ENCODE assay signal across 8 cellular contexts in the genomic region with DNA sequence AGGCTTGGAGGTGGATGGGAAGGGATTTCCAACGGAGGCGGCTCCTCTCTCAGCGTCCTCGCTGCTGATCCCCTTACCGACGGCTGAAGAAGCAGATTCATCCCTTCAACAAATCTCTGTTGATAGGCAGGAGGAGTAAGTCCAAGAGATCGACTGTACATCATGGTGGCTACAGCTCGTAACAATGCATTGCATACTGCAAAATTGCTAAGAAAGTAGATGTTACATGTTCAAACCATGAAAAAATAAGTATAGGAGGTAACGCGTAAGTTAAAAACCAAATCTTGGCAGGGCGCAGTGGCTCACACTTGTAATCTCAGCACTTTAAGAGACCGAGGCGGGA. TPM values are rescaled to one million over a fixed set of nuclear protein-coding genes. Genes with fewer than 3 reads are reported as not detected.
DNase-seq lines count a peak whose midpoint lies in the region; ATAC-seq, FAIRE-seq and TF ChIP-seq lines count a peak whose summit lies in the region.

No MANE protein-coding gene starts in this region.

- no peaks in the 10 kb centered on the region for H4K20me1 ChIP-seq in HepG2 (ENCODE audit: insufficient read depth, low read length)

- TF ChIP-seq EP300 in HepG2 (IDR thresholded peaks at IDR 0.05; ENCODE audit: low read depth in 2 of 2, low read length in 2 of 2): no peak
- TF ChIP-seq EP300 in HepG2 (CRISPR knock-in tag; IDR thresholded peaks at IDR 0.05; ENCODE audit: borderline replicate concordance): no peak

- 73% methylated on average over 9 of the region's 13 CpGs for WGBS in HepG2 (ENCODE audit: low lambda C conversion rate)
- 38% methylated on average over 13 of the region's 13 CpGs for WGBS in right lobe of liver (ENCODE audit: insufficient coverage, low coverage, low lambda C conversion rate, missing lambda C conversion rate)

- H3K9ac ChIP-seq in HepG2 (ENCODE audit: insufficient read depth, low read depth, low read length): no peak overlapping the region

- no peak for FAIRE-seq in HepG2 (lab: Jason Lieb, UNC)

- H3K36me3 Mint-ChIP-seq in activated CD4-positive, alpha-beta memory T cell treated with anti-CD3 and anti-CD28 coated beads for 36 hours: peaks cover 14% of the 10 kb centered on the region
- peaks cover 16% of the 10 kb centered on the region for H3K36me3 Mint-ChIP-seq in memory B cell

- in situ Hi-C loops in HepG2 (cut with HindIII; ENCODE audit: extremely low pct_ligation_motif_present, low pct_unique_long_range_greater_than_20kb): no loop called here

- peaks cover 9% of the 10 kb centered on the region for H3K27me3 Mint-ChIP-seq in activated CD4-positive, alpha-beta memory T cell treated with anti-CD3 and anti-CD28 coated beads for 36 hours
- no peaks in the 10 kb centered on the region for H3K27me3 Mint-ChIP-seq in memory B cell

- TF ChIP-seq RAD21 in HepG2 (CRISPR knock-in tag; IDR thresholded peaks at IDR 0.05): no peak

- H3K9me3 ChIP-seq in HepG2 (ENCODE audit: low read length) (no peaks in the 10 kb centered on the region), right lobe of liver (no peaks in the 10 kb centered on the region), vagina (no peaks in the 10 kb centered on the region)

- no peak overlapping the region for H3K4me2 ChIP-seq in HepG2 (ENCODE audit: low read depth, low read length)

- TF ChIP-seq POLR2A in HepG2 (IDR thresholded peaks at IDR 0.05; ENCODE audit: insufficient read depth in 1 of 2, low read depth in 2 of 2, low read length in 2 of 2) (no peak), right lobe of liver (IDR thresholded peaks at IDR 0.05) (no peak), vagina (IDR thresholded peaks at IDR 0.05) (no peak)

- ATAC-seq in HepG2: no peak
- ATAC-seq in right lobe of liver: no peak
- no peak for ATAC-seq in memory B cell (ENCODE audit: low read depth)

- H3K4me1 ChIP-seq in HepG2 (ENCODE audit: insufficient read depth, low read length) (peaks cover 7% of the 10 kb centered on the region), right lobe of liver (peaks cover 0 to 7% (median 0%) of the 10 kb centered on the region in 4 donors), vagina (peaks cover 13% of the 10 kb centered on the region)

- POLR2A ChIA-PET in HepG2 (lab: Yijun Ruan, JAX): interaction anchor here (1.4 kb wide), 1 partner anchor 45 kb away, joined by 4 read pairs; the partner anchor contains the start of gene THOP1
- POLR2A ChIA-PET in activated CD4-positive, alpha-beta memory T cell treated with anti-CD3 and anti-CD28 coated beads for 36 hours (lab: Charles Lee): no interaction called here

- H3K36me3 ChIP-seq in HepG2 (replicated peaks in 1 of 2; ENCODE audit: control insufficient read depth in 1 of 2, insufficient read depth in 2 of 2, low read length in 2 of 2) (peaks cover 4 to 17% of the 10 kb centered on the region in 2 experiments; a peak in 3 of 5 replicates), right lobe of liver (peaks cover 0 to 4% (median 0%) of the 10 kb centered on the region in 4 donors), vagina (peaks cover 0 to 9% of the 10 kb centered on the region in 2 donors)

- H3K27ac ChIP-seq in HepG2 (ENCODE audit: extremely low read length, insufficient read depth, low read length): no peak overlapping the region
- H3K27ac ChIP-seq in right lobe of liver: no peak overlapping the region
- no peak overlapping the region for H3K27ac ChIP-seq in vagina

- H3K4me3 ChIP-seq in HepG2 (replicated peaks in 1 of 3; ENCODE audit: insufficient read depth in 1 of 3, low read depth in 2 of 3, low read length in 3 of 3): no peak overlapping the region
- H3K4me3 ChIP-seq in right lobe of liver: peak overlapping the region in 1 of 3 donors; percentile 96
- peak overlapping the region; percentile 80 to 100 for H3K4me3 ChIP-seq in vagina

- no peaks in the 10 kb centered on the region for H3K9me3 Mint-ChIP-seq in activated CD4-positive, alpha-beta memory T cell treated with anti-CD3 and anti-CD28 coated beads for 36 hours
- no peaks in the 10 kb centered on the region for H3K9me3 Mint-ChIP-seq in memory B cell

- DNase-seq in HepG2 (ENCODE audit: low spot score) (no peak), right lobe of liver (no peak), memory B cell (ENCODE audit: low spot score in 2 of 2) (no peak), vagina (ENCODE audit: extremely low spot score in 2 of 2) (no peak), NCI-H1417 (lab: John Stamatoyannopoulos, UW) (no peak), cerebellum (ENCODE audit: low spot score) (no peak), posterior cingulate gyrus (no peak)
- no peak for DNase-seq in activated CD4-positive, alpha-beta memory T cell treated with anti-CD3 and anti-CD28 coated beads for 36 hours

- H3K27ac Mint-ChIP-seq in activated CD4-positive, alpha-beta memory T cell treated with anti-CD3 and anti-CD28 coated beads for 36 hours: no peak overlapping the region
- peak overlapping the region; percentile 60 for H3K27ac Mint-ChIP-seq in memory B cell

- peaks cover 4% of the 10 kb centered on the region for H3K79me2 ChIP-seq in HepG2 (ENCODE audit: insufficient read depth, low read length)

- TF ChIP-seq CTCF in HepG2 (CRISPR knock-in tag; IDR thresholded peaks at IDR 0.05): no peak
- TF ChIP-seq CTCF in right lobe of liver (IDR thresholded peaks at IDR 0.05): no peak
- no peak for TF ChIP-seq CTCF in vagina (IDR thresholded peaks at IDR 0.05)

- intact Hi-C loops in HepG2 (cut with micrococcal nuclease; ENCODE audit: unreplicated experiment) (no loop called here), right lobe of liver (cut with DNase I) (no loop called here), vagina (cut with DNase I) (no loop called here), posterior cingulate gyrus (cut with DNase I) (loop anchor here (5.0 kb wide), 1 partner anchor 38 kb away; the partner anchor contains the start of gene GNG7)
- intact Hi-C loops in activated CD4-positive, alpha-beta memory T cell treated with anti-CD3 and anti-CD28 coated beads for 36 hours (cut with micrococcal nuclease): loop anchor here (1.0 kb wide), 1 partner anchor 43 kb away; the partner anchor contains the start of gene SGTA

- H3K27me3 ChIP-seq in HepG2 (ENCODE audit: control insufficient read depth in 1 of 2, insufficient read depth in 2 of 2, low read length in 2 of 2) (no peaks in the 10 kb centered on the region; a peak in 1 of 5 replicates), right lobe of liver (no peaks in the 10 kb centered on the region), vagina (no peaks in the 10 kb centered on the region)

- peaks cover 12% of the 10 kb centered on the region for H3K4me1 Mint-ChIP-seq in activated CD4-positive, alpha-beta memory T cell treated with anti-CD3 and anti-CD28 coated beads for 36 hours (ENCODE audit: low read depth)
- peaks cover 20% of the 10 kb centered on the region for H3K4me1 Mint-ChIP-seq in memory B cell

- BruUV-seq in HepG2 (replicated peaks; lab: Mats Ljungman, UMichigan): no TSS peak

- CTCF ChIA-PET in HepG2 (lab: Yijun Ruan, JAX; ENCODE audit: low intra/inter-chr PET ratio, low total read pairs): no interaction called here
- CTCF ChIA-PET in activated CD4-positive, alpha-beta memory T cell treated with anti-CD3 and anti-CD28 coated beads for 36 hours (lab: Charles Lee): interaction anchor here (1.5 to 2.0 kb wide), 3 partner anchors 10 to 103 kb away, joined by 4 to 10 read pairs (median 7); no protein-coding TSS in a partner anchor

- no peak overlapping the region for H2AFZ ChIP-seq in HepG2 (ENCODE audit: low read length)

- H3K4me3 Mint-ChIP-seq in activated CD4-positive, alpha-beta memory T cell treated with anti-CD3 and anti-CD28 coated beads for 36 hours: peak overlapping the region; percentile 88
- peak overlapping the region; percentile 85 for H3K4me3 Mint-ChIP-seq in memory B cell

RNA-seq across cellular contexts. Expression of gene SLC39A3, which starts 0.5 kb away (rescaled TPM):
- 25.0 and 41.6 TPM in 2 replicates for total RNA-seq in HepG2 (2016; rRNA removed; fragmentation: Illumina TruSeq; extraction: Trizol)
- 28.6 and 43.2 TPM in 2 replicates for total RNA-seq in HepG2 (2016; cell fraction: cytosol; rRNA removed; fragmentation: Illumina TruSeq; extraction: Trizol; ENCODE audit: low read depth)
- 19.6 and 44.5 TPM in 2 replicates for total RNA-seq in HepG2 (2016; cell fraction: insoluble cytoplasmic fraction; rRNA removed; fragmentation: Illumina TruSeq; extraction: Trizol)
- 45.1 and 60.0 TPM in 2 replicates for total RNA-seq in HepG2 (2016; cell fraction: membrane; rRNA removed; fragmentation: Illumina TruSeq; extraction: Trizol)
- total RNA-seq in HepG2 (2016; cell fraction: nucleus; rRNA removed; fragmentation: Illumina TruSeq; extraction: Trizol): 30.3 and 32.7 TPM in 2 replicates
- polyA plus RNA-seq in HepG2 (2011; rRNA removed): 33.6 and 34.2 TPM in 2 replicates
- polyA plus RNA-seq in HepG2 (2011; cell fraction: cytosol; rRNA removed): 39.9 and 48.2 TPM in 2 replicates
- polyA plus RNA-seq in HepG2 (2011; cell fraction: nucleus; rRNA removed): 22.1 and 24.0 TPM in 2 replicates
- 18.4 and 30.9 TPM in 2 replicates for polyA plus RNA-seq in HepG2 (2012)
- 41.4 and 52.9 TPM in 2 replicates for polyA plus RNA-seq in HepG2 (2016; cell fraction: cytosol; fragmentation: Illumina TruSeq; extraction: Trizol; ENCODE audit: low read depth)
- 27.9 and 37.1 TPM in 2 replicates for polyA plus RNA-seq in HepG2 (2016; cell fraction: insoluble cytoplasmic fraction; fragmentation: Illumina TruSeq; extraction: Trizol; ENCODE audit: low read depth)
- 50.5 and 57.8 TPM in 2 replicates for polyA plus RNA-seq in HepG2 (2016; cell fraction: membrane; fragmentation: Illumina TruSeq; extraction: Trizol; ENCODE audit: low read depth)
- 65.1 and 70.7 TPM in 2 replicates for polyA plus RNA-seq in HepG2 (2016; cell fraction: nucleus; fragmentation: Illumina TruSeq; extraction: Trizol; ENCODE audit: insufficient read depth, low read depth)
- 38.4 and 71.1 TPM in 2 replicates for polyA minus RNA-seq in HepG2 (2011; rRNA and poly(A)+ RNA removed; ENCODE audit: low replicate concordance)
- 13.8 and 15.1 TPM in 2 replicates for polyA minus RNA-seq in HepG2 (2011; cell fraction: cytosol; rRNA and poly(A)+ RNA removed)
- 8.5 and 9.3 TPM in 2 replicates for polyA minus RNA-seq in HepG2 (2011; cell fraction: nucleus; rRNA and poly(A)+ RNA removed)
- 10 to 100 TPM; 13.5 to 29.5 (median 19.6) TPM for total RNA-seq in right lobe of liver
- 10 to 100 TPM; 21.0 to 24.0 TPM for total RNA-seq in activated CD4-positive, alpha-beta memory T cell treated with anti-CD3 and anti-CD28 coated beads for 36 hours
- 27.7 TPM for total RNA-seq in vagina
- total RNA-seq in cerebellum: 17.2 TPM

RNA-seq across cellular contexts. Expression of gene DIRAS1, which starts 19.1 kb away (rescaled TPM):
- total RNA-seq in HepG2 (2016; rRNA removed; fragmentation: Illumina TruSeq; extraction: Trizol) (0.97 and 1.2 TPM in 2 replicates), right lobe of liver (1 to 10 TPM in 1 of 6 experiments, under 1 TPM in 1, not detected in 4; 0.19 to 1.6 TPM), vagina (2.0 TPM), cerebellum (19.1 TPM)
- 0.61 and 0.62 TPM in 2 replicates for total RNA-seq in HepG2 (2016; cell fraction: cytosol; rRNA removed; fragmentation: Illumina TruSeq; extraction: Trizol; ENCODE audit: low read depth)
- total RNA-seq in HepG2 (2016; cell fraction: insoluble cytoplasmic fraction; rRNA removed; fragmentation: Illumina TruSeq; extraction: Trizol): 1.0 and 1.1 TPM in 2 replicates
- 1.3 and 1.6 TPM in 2 replicates for total RNA-seq in HepG2 (2016; cell fraction: membrane; rRNA removed; fragmentation: Illumina TruSeq; extraction: Trizol)
- 0.56 and 0.94 TPM in 2 replicates for total RNA-seq in HepG2 (2016; cell fraction: nucleus; rRNA removed; fragmentation: Illumina TruSeq; extraction: Trizol)
- 1.8 and 2.9 TPM in 2 replicates for polyA plus RNA-seq in HepG2 (2011; rRNA removed)
- polyA plus RNA-seq in HepG2 (2011; cell fraction: cytosol; rRNA removed): 1.7 and 2.2 TPM in 2 replicates
- 2.6 and 3.2 TPM in 2 replicates for polyA plus RNA-seq in HepG2 (2011; cell fraction: nucleus; rRNA removed)
- 1.3 and 1.7 TPM in 2 replicates for polyA plus RNA-seq in HepG2 (2012)
- polyA plus RNA-seq in HepG2 (2016; cell fraction: cytosol; fragmentation: Illumina TruSeq; extraction: Trizol; ENCODE audit: low read depth): 0.97 and 1.5 TPM in 2 replicates
- 1.7 and 2.5 TPM in 2 replicates for polyA plus RNA-seq in HepG2 (2016; cell fraction: insoluble cytoplasmic fraction; fragmentation: Illumina TruSeq; extraction: Trizol; ENCODE audit: low read depth)
- polyA plus RNA-seq in HepG2 (2016; cell fraction: membrane; fragmentation: Illumina TruSeq; extraction: Trizol; ENCODE audit: low read depth): 1.8 and 1.9 TPM in 2 replicates
- polyA plus RNA-seq in HepG2 (2016; cell fraction: nucleus; fragmentation: Illumina TruSeq; extraction: Trizol; ENCODE audit: insufficient read depth, low read depth): 1.9 and 2.0 TPM in 2 replicates
- polyA minus RNA-seq in HepG2 (2011; rRNA and poly(A)+ RNA removed; ENCODE audit: low replicate concordance): 0.35 and 2.3 TPM in 2 replicates
- 1.7 and 1.8 TPM in 2 replicates for polyA minus RNA-seq in HepG2 (2011; cell fraction: cytosol; rRNA and poly(A)+ RNA removed)
- polyA minus RNA-seq in HepG2 (2011; cell fraction: nucleus; rRNA and poly(A)+ RNA removed): 0.64 and 0.75 TPM in 2 replicates
- total RNA-seq in activated CD4-positive, alpha-beta memory T cell treated with anti-CD3 and anti-CD28 coated beads for 36 hours: under 1 TPM in 1 of 2 experiments, not detected in 1; 0.31 TPM

RNA-seq across cellular contexts. Expression of gene GNG7, which starts 37.8 kb away (rescaled TPM):
- total RNA-seq in HepG2 (2016; rRNA removed; fragmentation: Illumina TruSeq; extraction: Trizol) (1.4 and 1.7 TPM in 2 replicates), right lobe of liver (1 to 10 TPM; 1.3 to 3.7 (median 2.3) TPM), vagina (2.0 TPM), cerebellum (4.5 TPM)
- 1.3 and 2.3 TPM in 2 replicates for total RNA-seq in HepG2 (2016; cell fraction: cytosol; rRNA removed; fragmentation: Illumina TruSeq; extraction: Trizol; ENCODE audit: low read depth)
- 1.3 and 1.7 TPM in 2 replicates for total RNA-seq in HepG2 (2016; cell fraction: insoluble cytoplasmic fraction; rRNA removed; fragmentation: Illumina TruSeq; extraction: Trizol)
- total RNA-seq in HepG2 (2016; cell fraction: membrane; rRNA removed; fragmentation: Illumina TruSeq; extraction: Trizol): 2.6 and 3.1 TPM in 2 replicates
- total RNA-seq in HepG2 (2016; cell fraction: nucleus; rRNA removed; fragmentation: Illumina TruSeq; extraction: Trizol): 1.5 TPM in 2 replicates
- 3.3 and 3.9 TPM in 2 replicates for polyA plus RNA-seq in HepG2 (2011; rRNA removed)
- 3.1 and 3.7 TPM in 2 replicates for polyA plus RNA-seq in HepG2 (2011; cell fraction: cytosol; rRNA removed)
- polyA plus RNA-seq in HepG2 (2011; cell fraction: nucleus; rRNA removed): 6.7 and 7.8 TPM in 2 replicates
- 2.6 and 4.5 TPM in 2 replicates for polyA plus RNA-seq in HepG2 (2012)
- polyA plus RNA-seq in HepG2 (2016; cell fraction: cytosol; fragmentation: Illumina TruSeq; extraction: Trizol; ENCODE audit: low read depth): 7.6 and 10.4 TPM in 2 replicates
- 3.9 and 5.5 TPM in 2 replicates for polyA plus RNA-seq in HepG2 (2016; cell fraction: insoluble cytoplasmic fraction; fragmentation: Illumina TruSeq; extraction: Trizol; ENCODE audit: low read depth)
- 6.5 and 9.8 TPM in 2 replicates for polyA plus RNA-seq in HepG2 (2016; cell fraction: membrane; fragmentation: Illumina TruSeq; extraction: Trizol; ENCODE audit: low read depth)
- 7.6 and 8.6 TPM in 2 replicates for polyA plus RNA-seq in HepG2 (2016; cell fraction: nucleus; fragmentation: Illumina TruSeq; extraction: Trizol; ENCODE audit: insufficient read depth, low read depth)
- polyA minus RNA-seq in HepG2 (2011; rRNA and poly(A)+ RNA removed; ENCODE audit: low replicate concordance): 1.2 TPM in 1 of 2 replicates, not detected in the other
- 1.2 and 1.7 TPM in 2 replicates for polyA minus RNA-seq in HepG2 (2011; cell fraction: cytosol; rRNA and poly(A)+ RNA removed)
- 1.1 and 1.2 TPM in 2 replicates for polyA minus RNA-seq in HepG2 (2011; cell fraction: nucleus; rRNA and poly(A)+ RNA removed)
- under 1 TPM; 0.53 to 0.88 TPM for total RNA-seq in activated CD4-positive, alpha-beta memory T cell treated with anti-CD3 and anti-CD28 coated beads for 36 hours

RNA-seq across cellular contexts. Expression of gene SGTA, which starts 42.8 kb away (rescaled TPM):
- 47.4 and 47.5 TPM in 2 replicates for total RNA-seq in HepG2 (2016; rRNA removed; fragmentation: Illumina TruSeq; extraction: Trizol)
- 15.4 and 15.7 TPM in 2 replicates for total RNA-seq in HepG2 (2016; cell fraction: cytosol; rRNA removed; fragmentation: Illumina TruSeq; extraction: Trizol; ENCODE audit: low read depth)
- total RNA-seq in HepG2 (2016; cell fraction: insoluble cytoplasmic fraction; rRNA removed; fragmentation: Illumina TruSeq; extraction: Trizol): 38.4 and 51.3 TPM in 2 replicates
- 36.5 and 39.1 TPM in 2 replicates for total RNA-seq in HepG2 (2016; cell fraction: membrane; rRNA removed; fragmentation: Illumina TruSeq; extraction: Trizol)
- total RNA-seq in HepG2 (2016; cell fraction: nucleus; rRNA removed; fragmentation: Illumina TruSeq; extraction: Trizol): 22.7 and 29.7 TPM in 2 replicates
- polyA plus RNA-seq in HepG2 (2011; rRNA removed): 43.0 and 43.9 TPM in 2 replicates
- polyA plus RNA-seq in HepG2 (2011; cell fraction: cytosol; rRNA removed): 36.5 and 53.7 TPM in 2 replicates
- 91.7 and 100.0 TPM in 2 replicates for polyA plus RNA-seq in HepG2 (2011; cell fraction: nucleus; rRNA removed)
- polyA plus RNA-seq in HepG2 (2012): 31.5 and 46.4 TPM in 2 replicates
- 19.4 and 21.9 TPM in 2 replicates for polyA plus RNA-seq in HepG2 (2016; cell fraction: cytosol; fragmentation: Illumina TruSeq; extraction: Trizol; ENCODE audit: low read depth)
- polyA plus RNA-seq in HepG2 (2016; cell fraction: insoluble cytoplasmic fraction; fragmentation: Illumina TruSeq; extraction: Trizol; ENCODE audit: low read depth): 59.1 and 69.1 TPM in 2 replicates
- 43.4 and 44.2 TPM in 2 replicates for polyA plus RNA-seq in HepG2 (2016; cell fraction: membrane; fragmentation: Illumina TruSeq; extraction: Trizol; ENCODE audit: low read depth)
- polyA plus RNA-seq in HepG2 (2016; cell fraction: nucleus; fragmentation: Illumina TruSeq; extraction: Trizol; ENCODE audit: insufficient read depth, low read depth): 75.8 and 78.8 TPM in 2 replicates
- polyA minus RNA-seq in HepG2 (2011; rRNA and poly(A)+ RNA removed; ENCODE audit: low replicate concordance): 33.4 and 37.8 TPM in 2 replicates
- 21.6 and 25.4 TPM in 2 replicates for polyA minus RNA-seq in HepG2 (2011; cell fraction: cytosol; rRNA and poly(A)+ RNA removed)
- polyA minus RNA-seq in HepG2 (2011; cell fraction: nucleus; rRNA and poly(A)+ RNA removed): 12.1 and 13.1 TPM in 2 replicates
- total RNA-seq in right lobe of liver: 10 to 100 TPM; 21.5 to 41.7 (median 23.7) TPM
- total RNA-seq in activated CD4-positive, alpha-beta memory T cell treated with anti-CD3 and anti-CD28 coated beads for 36 hours: 10 to 100 TPM; 45.6 to 46.2 TPM
- 58.4 TPM for total RNA-seq in vagina
- total RNA-seq in cerebellum: 31.6 TPM

RNA-seq across cellular contexts. Expression of gene THOP1, which starts 45.0 kb away (rescaled TPM):
- total RNA-seq in HepG2 (2016; rRNA removed; fragmentation: Illumina TruSeq; extraction: Trizol) (98.1 and 116 TPM in 2 replicates), right lobe of liver (10 to 100 TPM; 25.5 to 61.8 (median 33.0) TPM), vagina (28.5 TPM), cerebellum (29.7 TPM)
- 12.3 and 13.1 TPM in 2 replicates for total RNA-seq in HepG2 (2016; cell fraction: cytosol; rRNA removed; fragmentation: Illumina TruSeq; extraction: Trizol; ENCODE audit: low read depth)
- total RNA-seq in HepG2 (2016; cell fraction: insoluble cytoplasmic fraction; rRNA removed; fragmentation: Illumina TruSeq; extraction: Trizol): 83.9 and 120 TPM in 2 replicates
- total RNA-seq in HepG2 (2016; cell fraction: membrane; rRNA removed; fragmentation: Illumina TruSeq; extraction: Trizol): 35.7 and 37.5 TPM in 2 replicates
- 71.2 and 83.7 TPM in 2 replicates for total RNA-seq in HepG2 (2016; cell fraction: nucleus; rRNA removed; fragmentation: Illumina TruSeq; extraction: Trizol)
- 74.4 and 81.4 TPM in 2 replicates for polyA plus RNA-seq in HepG2 (2011; rRNA removed)
- 50.2 and 88.6 TPM in 2 replicates for polyA plus RNA-seq in HepG2 (2011; cell fraction: cytosol; rRNA removed)
- polyA plus RNA-seq in HepG2 (2011; cell fraction: nucleus; rRNA removed): 183 and 242 TPM in 2 replicates
- polyA plus RNA-seq in HepG2 (2012): 41.9 and 45.1 TPM in 2 replicates
- polyA plus RNA-seq in HepG2 (2016; cell fraction: cytosol; fragmentation: Illumina TruSeq; extraction: Trizol; ENCODE audit: low read depth): 9.6 TPM in 2 replicates
- polyA plus RNA-seq in HepG2 (2016; cell fraction: insoluble cytoplasmic fraction; fragmentation: Illumina TruSeq; extraction: Trizol; ENCODE audit: low read depth): 69.9 and 92.7 TPM in 2 replicates
- 20.1 and 20.4 TPM in 2 replicates for polyA plus RNA-seq in HepG2 (2016; cell fraction: membrane; fragmentation: Illumina TruSeq; extraction: Trizol; ENCODE audit: low read depth)
- 159 and 175 TPM in 2 replicates for polyA plus RNA-seq in HepG2 (2016; cell fraction: nucleus; fragmentation: Illumina TruSeq; extraction: Trizol; ENCODE audit: insufficient read depth, low read depth)
- polyA minus RNA-seq in HepG2 (2011; rRNA and poly(A)+ RNA removed; ENCODE audit: low replicate concordance): 118 and 211 TPM in 2 replicates
- polyA minus RNA-seq in HepG2 (2011; cell fraction: cytosol; rRNA and poly(A)+ RNA removed): 39.9 and 51.4 TPM in 2 replicates
- 26.3 and 32.6 TPM in 2 replicates for polyA minus RNA-seq in HepG2 (2011; cell fraction: nucleus; rRNA and poly(A)+ RNA removed)
- 100 to 1,000 TPM; 126 TPM for total RNA-seq in activated CD4-positive, alpha-beta memory T cell treated with anti-CD3 and anti-CD28 coated beads for 36 hours

Comparison
In these comparisons a context has a peak if more than half of its experiments do, and no peak if none do; other contexts are left out.
1. H3K4me3 ChIP-seq: peak in vagina (2 of 2); none in HepG2 (0 of 3).
2. intact Hi-C loops: an anchor here in activated CD4-positive, alpha-beta memory T cell treated with anti-CD3 and anti-CD28 coated beads for 36 hours (1.0 kb wide) and posterior cingulate gyrus (5.0 kb wide); none called in HepG2, right lobe of liver and vagina.